29 cellular contexts compared by ENCODE assay signal in the genomic region with DNA sequence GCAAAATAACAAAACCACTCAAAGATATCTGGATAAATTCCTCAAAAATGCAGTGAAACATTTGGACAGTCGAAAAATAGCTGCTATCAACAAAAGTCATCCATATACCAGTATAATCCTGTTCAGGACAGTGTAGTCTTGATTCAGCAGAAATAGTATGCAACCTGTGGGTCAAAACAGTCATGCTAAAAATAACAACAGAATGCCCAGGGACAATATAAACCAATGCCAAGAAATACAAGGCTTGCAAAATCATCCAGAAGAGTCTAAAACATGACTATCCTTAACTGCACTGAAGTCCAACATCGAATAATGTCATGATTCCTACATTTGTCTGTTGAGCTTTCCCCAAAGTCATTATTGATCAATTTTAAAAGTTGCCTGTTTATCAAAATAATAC.
"Had no signal": no experiment of that assay in that cellular context is flagged by ENCODE, and none has a peak within 500 bp of the region (broad histone marks: within the 10 kb centered on the region; RNA-seq: fewer than 3 reads in every experiment).

No MANE protein-coding gene starts in this region.

- H3K4me3 Mint-ChIP-seq: activated CD4-positive, alpha-beta memory T cell treated with anti-CD3 and anti-CD28 coated beads for 36 hours; activated CD4-positive, alpha-beta T cell treated with anti-CD3 and anti-CD28 coated beads for 36 hours; activated CD4-positive, alpha-beta T cell treated with anti-CD3 and anti-CD28 coated beads, Interleukin-2, amount 10 ng/mL, durations not matched to agents 24 days and 14 days; activated CD8-positive, alpha-beta memory T cell treated with anti-CD3 and anti-CD28 coated beads, Interleukin-2, amount 10 ng/mL, durations not matched to agents 7 days and 5 days; activated CD8-positive, alpha-beta T cell treated with anti-CD3 and anti-CD28 coated beads, Interleukin-2, amount 10 ng/mL, durations not matched to agents 7 days and 5 days; activated naive CD4-positive, alpha-beta T cell treated with anti-CD3 and anti-CD28 coated beads, Interleukin-2, amount 10 ng/mL, durations not matched to agents 7 days and 5 days; activated naive CD8-positive, alpha-beta T cell treated with anti-CD3 and anti-CD28 coated beads, Interleukin-2, amount 10 ng/mL, durations not matched to agents 7 days and 5 days; activated T-cell treated with anti-CD3 and anti-CD28 coated beads, Interleukin-2, amount 50 U/mL, for 72 hours; brain; central memory CD8-positive, alpha-beta T cell; effector memory CD8-positive, alpha-beta T cell had no signal

- H3K27ac ChIP-seq: ascending aorta, esophagus muscularis mucosa had no signal

- FAIRE-seq: bronchial epithelial cell, frontal cortex had no signal

- H3K27ac Mint-ChIP-seq: activated CD4-positive, alpha-beta memory T cell treated with anti-CD3 and anti-CD28 coated beads for 36 hours; activated CD4-positive, alpha-beta T cell treated with anti-CD3 and anti-CD28 coated beads for 36 hours; activated CD4-positive, alpha-beta T cell treated with anti-CD3 and anti-CD28 coated beads, Interleukin-2, amount 10 ng/mL, durations not matched to agents 24 days and 14 days; activated CD8-positive, alpha-beta memory T cell treated with anti-CD3 and anti-CD28 coated beads, Interleukin-2, amount 10 ng/mL, durations not matched to agents 7 days and 5 days; activated CD8-positive, alpha-beta T cell treated with anti-CD3 and anti-CD28 coated beads, Interleukin-2, amount 10 ng/mL, durations not matched to agents 7 days and 5 days; activated naive CD4-positive, alpha-beta T cell treated with anti-CD3 and anti-CD28 coated beads, Interleukin-2, amount 10 ng/mL, durations not matched to agents 7 days and 5 days; activated naive CD4-positive, alpha-beta T cell treated with anti-CD3 and anti-CD28 coated beads, Interleukin-2, amount 50 U/mL, for 72 hours; activated naive CD8-positive, alpha-beta T cell treated with anti-CD3 and anti-CD28 coated beads, Interleukin-2, amount 10 ng/mL, durations not matched to agents 7 days and 5 days; activated T-cell treated with anti-CD3 and anti-CD28 coated beads, Interleukin-2, amount 50 U/mL, for 72 hours; brain; effector memory CD8-positive, alpha-beta T cell had no signal

- H3K9me3 ChIP-seq: ascending aorta, esophagus muscularis mucosa had no signal

- H3K4me1 ChIP-seq: ascending aorta, esophagus muscularis mucosa had no signal

- H3K36me3 Mint-ChIP-seq: activated CD4-positive, alpha-beta memory T cell treated with anti-CD3 and anti-CD28 coated beads for 36 hours; activated CD8-positive, alpha-beta memory T cell treated with anti-CD3 and anti-CD28 coated beads, Interleukin-2, amount 10 ng/mL, durations not matched to agents 7 days and 5 days; activated naive CD4-positive, alpha-beta T cell treated with anti-CD3 and anti-CD28 coated beads, Interleukin-2, amount 10 ng/mL, durations not matched to agents 7 days and 5 days; activated naive CD4-positive, alpha-beta T cell treated with anti-CD3 and anti-CD28 coated beads, Interleukin-2, amount 50 U/mL, for 72 hours; activated naive CD8-positive, alpha-beta T cell treated with anti-CD3 and anti-CD28 coated beads, Interleukin-2, amount 10 ng/mL, durations not matched to agents 7 days and 5 days; brain had no signal

- H3K36me3 ChIP-seq: ascending aorta, esophagus muscularis mucosa had no signal

- ATAC-seq: activated CD4-positive, alpha-beta T cell treated with anti-CD3 and anti-CD28 coated beads for 36 hours; activated CD8-positive, alpha-beta memory T cell treated with anti-CD3 and anti-CD28 coated beads, Interleukin-2, amount 10 ng/mL, durations not matched to agents 7 days and 5 days; activated CD8-positive, alpha-beta T cell treated with anti-CD3 and anti-CD28 coated beads, Interleukin-2, amount 10 ng/mL, durations not matched to agents 7 days and 5 days; activated naive CD4-positive, alpha-beta T cell treated with anti-CD3 and anti-CD28 coated beads, Interleukin-2, amount 50 U/mL, for 72 hours; activated T-cell treated with anti-CD3 and anti-CD28 coated beads, Interleukin-2, amount 50 U/mL, for 72 hours; effector memory CD8-positive, alpha-beta T cell had no signal

- H3K4me1 Mint-ChIP-seq: activated CD4-positive, alpha-beta T cell treated with anti-CD3 and anti-CD28 coated beads for 36 hours; activated CD4-positive, alpha-beta T cell treated with anti-CD3 and anti-CD28 coated beads, Interleukin-2, amount 10 ng/mL, durations not matched to agents 24 days and 14 days; activated CD8-positive, alpha-beta memory T cell treated with anti-CD3 and anti-CD28 coated beads, Interleukin-2, amount 10 ng/mL, durations not matched to agents 7 days and 5 days; activated naive CD4-positive, alpha-beta T cell treated with anti-CD3 and anti-CD28 coated beads, Interleukin-2, amount 10 ng/mL, durations not matched to agents 7 days and 5 days; activated naive CD8-positive, alpha-beta T cell treated with anti-CD3 and anti-CD28 coated beads, Interleukin-2, amount 10 ng/mL, durations not matched to agents 7 days and 5 days; brain; central memory CD8-positive, alpha-beta T cell had no signal

- H3K27me3 ChIP-seq: ascending aorta, esophagus muscularis mucosa had no signal

- DNase-seq: activated CD4-positive, alpha-beta memory T cell treated with anti-CD3 and anti-CD28 coated beads for 36 hours; activated CD4-positive, alpha-beta T cell treated with anti-CD3 and anti-CD28 coated beads for 36 hours; activated CD4-positive, alpha-beta T cell treated with anti-CD3 and anti-CD28 coated beads, Interleukin-2, amount 10 ng/mL, durations not matched to agents 24 days and 14 days; activated CD4-positive, CD25-positive, alpha-beta regulatory T cell; activated CD4-positive, CD25-positive, alpha-beta regulatory T cell treated with anti-CD3 and anti-CD28 coated beads, Interleukin-2, amount 50 U/mL, for 72 hours; activated CD8-positive, alpha-beta memory T cell treated with anti-CD3 and anti-CD28 coated beads, Interleukin-2, amount 10 ng/mL, durations not matched to agents 7 days and 5 days; activated CD8-positive, alpha-beta memory T cell treated with anti-CD3 and anti-CD28 coated beads, Interleukin-2, amount 50 U/mL, for 4 hours; activated CD8-positive, alpha-beta T cell treated with anti-CD3 and anti-CD28 coated beads, Interleukin-2, amount 10 ng/mL, durations not matched to agents 7 days and 5 days; activated gamma-delta T cell; activated naive CD4-positive, alpha-beta T cell; activated naive CD4-positive, alpha-beta T cell treated with anti-CD3 and anti-CD28 coated beads, Interleukin-2, amount 10 ng/mL, durations not matched to agents 7 days and 5 days; activated naive CD8-positive, alpha-beta T cell treated with anti-CD3 and anti-CD28 coated beads, Interleukin-2, amount 10 ng/mL, durations not matched to agents 7 days and 5 days; activated T-cell treated with anti-CD3 and anti-CD28 coated beads, Interleukin-2, amount 50 U/mL, for 1 hour; activated T-cell treated with anti-CD3 and anti-CD28 coated beads, Interleukin-2, amount 50 U/mL, for 72 hours; cortex of kidney; dermis blood vessel endothelial cell; effector CD4-positive, alpha-beta T cell; effector memory CD8-positive, alpha-beta T cell; erythroblast; foreskin fibroblast; head of caudate nucleus; T-helper 2 cell had no signal

- H3K4me3 ChIP-seq: ascending aorta, esophagus muscularis mucosa had no signal

- H3K27me3 Mint-ChIP-seq: activated CD4-positive, alpha-beta memory T cell treated with anti-CD3 and anti-CD28 coated beads for 36 hours; activated CD4-positive, alpha-beta T cell treated with anti-CD3 and anti-CD28 coated beads for 36 hours; activated CD4-positive, alpha-beta T cell treated with anti-CD3 and anti-CD28 coated beads, Interleukin-2, amount 10 ng/mL, durations not matched to agents 24 days and 14 days; activated CD8-positive, alpha-beta memory T cell treated with anti-CD3 and anti-CD28 coated beads, Interleukin-2, amount 10 ng/mL, durations not matched to agents 7 days and 5 days; activated naive CD4-positive, alpha-beta T cell treated with anti-CD3 and anti-CD28 coated beads, Interleukin-2, amount 10 ng/mL, durations not matched to agents 7 days and 5 days; activated naive CD8-positive, alpha-beta T cell treated with anti-CD3 and anti-CD28 coated beads, Interleukin-2, amount 10 ng/mL, durations not matched to agents 7 days and 5 days; brain; central memory CD8-positive, alpha-beta T cell; effector memory CD8-positive, alpha-beta T cell had no signal
